ENCODE assay signal across 24 cellular contexts in the genomic region with DNA sequence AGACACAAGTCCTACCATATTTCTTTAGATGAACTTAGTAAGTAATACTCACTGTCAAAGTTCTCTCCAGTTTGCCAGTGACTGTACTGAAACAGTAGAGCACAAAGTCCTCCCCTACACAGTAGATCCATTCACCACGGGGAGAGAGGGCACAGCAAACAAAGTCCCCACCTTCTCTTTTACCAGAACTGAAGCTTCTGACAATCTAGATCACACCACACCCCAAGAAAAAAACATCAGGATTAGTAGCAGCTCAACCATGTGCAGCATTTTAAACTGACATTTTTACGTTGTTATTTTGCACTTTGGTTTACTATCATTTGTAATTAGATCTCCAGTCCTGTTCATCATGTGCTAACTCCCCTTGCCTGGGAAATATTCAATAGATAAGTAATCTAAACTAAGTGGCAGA.
"Had no signal": no experiment of that assay in that cellular context is flagged by ENCODE, and none has a peak within 500 bp of the region (broad histone marks: within the 10 kb centered on the region; RNA-seq: fewer than 3 reads in every experiment).

No MANE protein-coding gene starts in this region.

- H3K27ac Mint-ChIP-seq: activated CD4-positive, alpha-beta memory T cell treated with anti-CD3 and anti-CD28 coated beads, Interleukin-2, amount 10 ng/mL, durations not matched to agents 7 days and 5 days; T-cell; T-helper 2 cell treated with Interferon-gamma antibody and Interleukin-4, amounts not matched to agents 5 μg/mL and 100 μg/mL, for 36 hours had no signal

- H3K9me3 ChIP-seq: adrenal gland, ascending aorta, esophagus squamous epithelium, gastroesophageal sphincter, spleen, upper lobe of left lung had no signal

- H3K4me3 ChIP-seq: adrenal gland, ascending aorta, esophagus squamous epithelium, gastroesophageal sphincter, spleen, upper lobe of left lung had no signal

- H3K9me3 Mint-ChIP-seq: activated CD4-positive, alpha-beta memory T cell treated with anti-CD3 and anti-CD28 coated beads, Interleukin-2, amount 10 ng/mL, durations not matched to agents 7 days and 5 days; central memory CD8-positive, alpha-beta T cell; naive thymus-derived CD4-positive, alpha-beta T cell; neural crest cell; T-cell; T-helper 2 cell treated with Interferon-gamma antibody and Interleukin-4, amounts not matched to agents 5 μg/mL and 100 μg/mL, for 36 hours had no signal

- ATAC-seq: gastroesophageal sphincter; naive thymus-derived CD4-positive, alpha-beta T cell; SK-N-SH treated with all-trans-retinoic acid at 6 μM for 48 hours; T-cell had no signal

- DNase-seq: activated CD4-positive, alpha-beta memory T cell treated with anti-CD3 and anti-CD28 coated beads, Interleukin-2, amount 10 ng/mL, durations not matched to agents 7 days and 5 days; activated CD4-positive, CD25-positive, alpha-beta regulatory T cell treated with anti-CD3 and anti-CD28 coated beads, Interleukin-2, amount 50 U/mL, for 72 hours; activated effector memory CD4-positive, alpha-beta T cell treated with anti-CD3 and anti-CD28 coated beads, Interleukin-2, amount 50 U/mL, for 16 hours; activated naive CD4-positive, alpha-beta T cell treated with anti-CD3 and anti-CD28 coated beads, Interleukin-2, amount 50 U/mL, for 16 hours; activated T-cell treated with anti-CD3 and anti-CD28 coated beads, Interleukin-2, amount 50 U/mL, for 1 hour; adrenal gland; effector memory CD4-positive, alpha-beta T cell; esophagus squamous epithelium; head of caudate nucleus; naive thymus-derived CD4-positive, alpha-beta T cell; occipital lobe; retina; spleen; stimulated activated CD4-positive, alpha-beta T cell treated with anti-CD3 and anti-CD28 coated beads, Interleukin-4, amount 100 ng/mL, for 1 hour; stimulated activated naive CD4-positive, alpha-beta T cell treated with Interleukin-2 at 50 U/mL for 16 hours; T-cell; upper lobe of left lung; WERI-Rb-1 had no signal

- H3K4me3 Mint-ChIP-seq: activated CD4-positive, alpha-beta memory T cell treated with anti-CD3 and anti-CD28 coated beads, Interleukin-2, amount 10 ng/mL, durations not matched to agents 7 days and 5 days; central memory CD8-positive, alpha-beta T cell; naive thymus-derived CD4-positive, alpha-beta T cell; T-cell; T-helper 2 cell treated with Interferon-gamma antibody and Interleukin-4, amounts not matched to agents 5 μg/mL and 100 μg/mL, for 36 hours had no signal

- H3K27me3 ChIP-seq: adrenal gland, ascending aorta, esophagus squamous epithelium, gastroesophageal sphincter, spleen, upper lobe of left lung had no signal

- H3K27me3 Mint-ChIP-seq: activated CD4-positive, alpha-beta memory T cell treated with anti-CD3 and anti-CD28 coated beads, Interleukin-2, amount 10 ng/mL, durations not matched to agents 7 days and 5 days; central memory CD8-positive, alpha-beta T cell; naive thymus-derived CD4-positive, alpha-beta T cell; T-cell had no signal

- H3K27ac ChIP-seq: adrenal gland, ascending aorta, esophagus squamous epithelium, gastroesophageal sphincter, spleen, upper lobe of left lung, WERI-Rb-1 had no signal
